In genomic region chr2:178506524-178506923, GRCh38 we compare ENCODE assay signal across 1 cellular context.
TF ChIP-seq lines count a peak whose summit lies in the region.

No MANE protein-coding gene starts in this region.

TF ChIP-seq in HepG2, 621 proteins besides CTCF, POLR2A, EP300 and RAD21:
- TF ChIP-seq MNT (IDR thresholded peaks at IDR 0.05) (no peak), HNF4A (CRISPR knock-in tag; IDR thresholded peaks at IDR 0.05) (0 out of 2 replicates have a peak, but pooled peaks have one; percentile 11), ZNF281 (CRISPR knock-in tag; IDR thresholded peaks at IDR 0.05; ENCODE audit: borderline replicate concordance) (no peak), SRY (CRISPR knock-in tag; IDR thresholded peaks at IDR 0.05) (no peak)
